9 cellular contexts compared by ENCODE assay signal in genomic region chr4:107037188-107037587, GRCh38. TPM values are rescaled to one million over a fixed set of nuclear protein-coding genes. Genes with fewer than 3 reads are reported as not detected.
DNase-seq lines count a peak whose midpoint lies in the region; FAIRE-seq and TF ChIP-seq lines count a peak whose summit lies in the region.
"Had no signal": no experiment of that assay in that cellular context is flagged by ENCODE, and none has a peak within 500 bp of the region (broad histone marks: within the 10 kb centered on the region; RNA-seq: fewer than 3 reads in every experiment).

No MANE protein-coding gene starts in this region.

- peaks cover 29% of the 10 kb centered on the region for H3K27me3 ChIP-seq in GM23248 (replicated peaks; ENCODE audit: insufficient read depth)
- peaks cover 5% of the 10 kb centered on the region for H3K27me3 ChIP-seq in skeletal muscle satellite cell (ENCODE audit: control insufficient read depth, insufficient read depth, low read length)
- peaks cover 3% of the 10 kb centered on the region for H3K27me3 ChIP-seq in effector memory CD4-positive, alpha-beta T cell (replicated peaks; ENCODE audit: control insufficient read depth, insufficient read depth, low read length, poor library complexity, severe bottlenecking)

- H3K27ac ChIP-seq in GM23248, result no peak overlapping the region
- no peak overlapping the region for H3K27ac ChIP-seq in VCaP
- no peak overlapping the region for H3K27ac ChIP-seq in effector memory CD4-positive, alpha-beta T cell (ENCODE audit: insufficient read depth, low read length, poor library complexity, severe bottlenecking)

- H3K9me3 ChIP-seq in GM23248 (ENCODE audit: low read depth) (no peaks in the 10 kb centered on the region), skeletal muscle satellite cell (replicated peaks; ENCODE audit: low read length) (no peaks in the 10 kb centered on the region)
- H3K9me3 ChIP-seq in effector memory CD4-positive, alpha-beta T cell (ENCODE audit: control insufficient read depth, low read length), result no peaks in the 10 kb centered on the region

- WGBS in GM23248 (ENCODE audit: low coverage in 1 of 2, low lambda C conversion rate in 2 of 2, missing lambda C conversion rate in 2 of 2), 2 experiments, result 1 to 3% methylated on average over 19 of the region's 19 CpGs

- H3K9me2 ChIP-seq in GM23248 (ENCODE audit: insufficient read depth), result no peaks in the 10 kb centered on the region

- no peak for FAIRE-seq in RCC 7860 (lab: Jason Lieb, UNC)
- FAIRE-seq: frontal cortex had no signal

- peak overlapping the region; percentile 79 for H2AFZ ChIP-seq in GM23248

- peak overlapping the region; percentile 88 for H3K4me2 ChIP-seq in GM23248 (ENCODE audit: unreplicated experiment)
- H3K4me2 ChIP-seq in skeletal muscle satellite cell (ENCODE audit: low read length), result peak overlapping the region; percentile 99

- peak; percentile 43 for DNase-seq in AG08396 (ENCODE audit: low spot score)
- peak; percentile 73 for DNase-seq in GM23248
- peak in 35 of 51 donors; percentile 0 to 65 (median 14) for DNase-seq in hypothalamus (lab: John Stamatoyannopoulos, UW)
- no peak for DNase-seq in effector memory CD4-positive, alpha-beta T cell
- no peak for DNase-seq in RCC 7860 (ENCODE audit: low spot score)
- DNase-seq in NCI-H187 (lab: John Stamatoyannopoulos, UW), result no peak

- 0 out of 2 replicates have a peak, but pooled peaks cover 17% of the 10 kb centered on the region for H3K4me1 ChIP-seq in GM23248 (ENCODE audit: insufficient read depth)
- H3K4me1 ChIP-seq in skeletal muscle satellite cell (ENCODE audit: control insufficient read depth, insufficient read depth, low read length), result peaks cover 21% of the 10 kb centered on the region
- H3K4me1 ChIP-seq in effector memory CD4-positive, alpha-beta T cell (ENCODE audit: control insufficient read depth, insufficient read depth, low read length, poor library complexity, severe bottlenecking), result peaks cover 4% of the 10 kb centered on the region

- no peaks in the 10 kb centered on the region for H3K36me3 ChIP-seq in GM23248 (ENCODE audit: low read depth)
- H3K36me3 ChIP-seq in skeletal muscle satellite cell (ENCODE audit: insufficient read depth, low read length), result no peaks in the 10 kb centered on the region
- H3K36me3 ChIP-seq in effector memory CD4-positive, alpha-beta T cell (ENCODE audit: control insufficient read depth, insufficient read depth, low read length), result no peaks in the 10 kb centered on the region

- no peaks in the 10 kb centered on the region for H3K79me2 ChIP-seq in GM23248 (ENCODE audit: insufficient read depth)

- peak overlapping the region; percentile 77 for H3K4me3 ChIP-seq in GM23248
- H3K4me3 ChIP-seq in skeletal muscle satellite cell (ENCODE audit: low read length), result peak overlapping the region; percentile 73
- H3K4me3 ChIP-seq in effector memory CD4-positive, alpha-beta T cell (ENCODE audit: insufficient read depth, low read depth, low read length, poor library complexity, severe bottlenecking), result no peak overlapping the region

- TF ChIP-seq CTCF in VCaP (conservative IDR thresholded peaks at IDR 0.05), result peak; percentile 52

- H4K20me1 ChIP-seq in GM23248 (ENCODE audit: insufficient read depth), result no peaks in the 10 kb centered on the region

- in situ Hi-C loops in GM23248 (cut with MboI), result loop anchor here (25.0 kb wide), 2 partner anchors 475 to 625 kb away; no protein-coding TSS in a partner anchor

- H3F3A ChIP-seq in GM23248 (ENCODE audit: insufficient read depth), result 0 out of 2 replicates have a peak, but pooled peaks cover 7% of the 10 kb centered on the region

- H3K9ac ChIP-seq in GM23248 (no peak overlapping the region), skeletal muscle satellite cell (ENCODE audit: low read depth, low read length) (no peak overlapping the region)

RNA-seq across cellular contexts. Expression of gene DKK2, which starts 1.1 kb away (rescaled TPM):
- total RNA-seq in GM23248 (2014; rRNA removed; shearing (Covaris generic)), result 4.3 and 8.2 TPM in 2 replicates
- 3.1 and 3.2 TPM in 2 replicates for polyA plus RNA-seq in GM23248 (2016; fragmentation: Nextera tagmentation; extraction: Ambion mirVana)
- 0.22 and 0.51 TPM in 2 replicates for total RNA-seq in skeletal muscle satellite cell (2012; rRNA removed)

Comparison
In these comparisons a context has a peak if more than half of its experiments do, and no peak if none do; other contexts are left out.
1. DNase-seq: peak in AG08396 (single experiment), GM23248 (single experiment) and hypothalamus (35 of 51); none in effector memory CD4-positive, alpha-beta T cell (0 of 3), RCC 7860 (single experiment) and NCI-H187 (0 of 2).